Comparison of ENCODE assay signal across 8 cellular contexts in genomic region chr17:39199986-39200879, GRCh38. TPM values are rescaled to one million over a fixed set of nuclear protein-coding genes. Genes with fewer than 3 reads are reported as not detected.
DNase-seq lines count a peak whose midpoint lies in the region; ATAC-seq, FAIRE-seq and TF ChIP-seq lines count a peak whose summit lies in the region.

RPL19 (plus strand) TSS chr17:39200283; CDS start chr17:39200345, 62 bp downstream.

- no peaks in the 10 kb centered on the region for H3K9me3 ChIP-seq in smooth muscle cell (replicated peaks; ENCODE audit: low read depth)

- ATAC-seq in GM18907 (IDR thresholded peaks at IDR 0.05; ENCODE audit: unreplicated experiment) = peak; percentile 57
- peak; percentile 62 for ATAC-seq in HG03196 (IDR thresholded peaks at IDR 0.05; ENCODE audit: unreplicated experiment)
- peak; percentile 27 for ATAC-seq in WTC11

- no peak for FAIRE-seq in bronchial epithelial cell (lab: Jason Lieb, UNC)

- H3K4me3 Mint-ChIP-seq in WTC11 (peak within 1 kb of the TSS; percentile 98), immature natural killer cell (peak within 1 kb of the TSS; percentile 91 to 96 (median 93))

- peak within 1 kb of the TSS; percentile 100 for H3K27ac Mint-ChIP-seq in WTC11
- peak within 1 kb of the TSS; percentile 99 to 100 (median 100) for H3K27ac Mint-ChIP-seq in immature natural killer cell

- peaks cover 36% of the 10 kb centered on the region for H3K4me1 ChIP-seq in smooth muscle cell (ENCODE audit: low read depth)

- POLR2A ChIA-PET in WTC11 (lab: Charles Lee) = interaction anchor here (0.6 to 1.3 kb wide), 12 partner anchors 9 to 614 kb away, joined by 3 to 16 read pairs (median 4); partner anchors contain the start of gene STAC2

- H3K27me3 ChIP-seq in bronchial epithelial cell (ENCODE audit: control insufficient read depth, insufficient read depth, low read length) (no peaks in the 10 kb centered on the region), smooth muscle cell (ENCODE audit: low read depth) (no peaks in the 10 kb centered on the region)

- peaks cover 30% of the 10 kb centered on the region for H3K79me2 ChIP-seq in smooth muscle cell (ENCODE audit: low read depth)

- H3K36me3 ChIP-seq in bronchial epithelial cell (ENCODE audit: control insufficient read depth, insufficient read depth, low read length) (peaks cover 27% of the 10 kb centered on the region), smooth muscle cell (ENCODE audit: low read depth) (peaks cover 9% of the 10 kb centered on the region)

- in situ Hi-C loops in ACHN (cut with HindIII; ENCODE audit: low pct_ligation_motif_present, low pct_unique_long_range_greater_than_20kb, low sequenced_read_pairs) = no loop called here

- H3K36me3 Mint-ChIP-seq in WTC11 (peaks cover 50% of the 10 kb centered on the region), immature natural killer cell (peaks cover 13 to 31% (median 15%) of the 10 kb centered on the region in 3 donors)

- peak; percentile 96 for DNase-seq in ACHN
- peak; percentile 95 for DNase-seq in NCI-H345 (lab: John Stamatoyannopoulos, UW)
- peak; percentile 83 for DNase-seq in WTC11 (ENCODE audit: low spot score)
- peak; percentile 86 for DNase-seq in bronchial epithelial cell (ENCODE audit: low read depth)
- peak; percentile 92 to 95 (median 94) for DNase-seq in immature natural killer cell
- DNase-seq in smooth muscle cell (lab: John Stamatoyannopoulos, UW; ENCODE audit: unreplicated experiment) = peak; percentile 70

- H3K4me1 Mint-ChIP-seq in WTC11 = peaks cover 44% of the 10 kb centered on the region
- peaks cover 57 to 64% of the 10 kb centered on the region in 2 donors for H3K4me1 Mint-ChIP-seq in immature natural killer cell

- TF ChIP-seq CTCF in WTC11 (IDR thresholded peaks at IDR 0.05) (no peak), bronchial epithelial cell (IDR thresholded peaks at IDR 0.05; ENCODE audit: insufficient read depth, low read length, severe bottlenecking) (no peak), smooth muscle cell (IDR thresholded peaks at IDR 0.05; ENCODE audit: borderline replicate concordance, insufficient read depth, poor library complexity, severe bottlenecking) (no peak)

- peak within 1 kb of the TSS; percentile 99 for H3K27ac ChIP-seq in smooth muscle cell (ENCODE audit: low read depth)

- H2AFZ ChIP-seq in smooth muscle cell (ENCODE audit: low read depth) = peak within 1 kb of the TSS; percentile 97

- H3F3A ChIP-seq in smooth muscle cell (ENCODE audit: low read depth) = peaks cover 31% of the 10 kb centered on the region

- H3K4me3 ChIP-seq in bronchial epithelial cell (ENCODE audit: low read depth, low read length) = peak within 1 kb of the TSS; percentile 95
- H3K4me3 ChIP-seq in smooth muscle cell = peak within 1 kb of the TSS; percentile 91

- peak within 1 kb of the TSS; percentile 98 for H3K4me2 ChIP-seq in smooth muscle cell

- WGBS in smooth muscle cell (ENCODE audit: low lambda C conversion rate) = under 1% methylated on average over 53 of the region's 56 CpGs

- peaks cover 36% of the 10 kb centered on the region for H4K20me1 ChIP-seq in smooth muscle cell (ENCODE audit: low read depth)

- peak within 1 kb of the TSS; percentile 100 for H3K9ac ChIP-seq in smooth muscle cell (ENCODE audit: low read depth)

- H3K9me3 Mint-ChIP-seq in WTC11 = no peaks in the 10 kb centered on the region
- H3K9me3 Mint-ChIP-seq in immature natural killer cell = no peaks in the 10 kb centered on the region

- H3K27me3 Mint-ChIP-seq in WTC11 (ENCODE audit: low read depth) (no peaks in the 10 kb centered on the region; the same call in 1 of the 2 replicates), immature natural killer cell (ENCODE audit: low read depth in 3 of 3) (peaks cover 10 to 16% (median 15%) of the 10 kb centered on the region in 3 donors)

- CTCF ChIA-PET in WTC11 (lab: Charles Lee) = interaction anchor here (0.5 to 2.2 kb wide), 14 partner anchors 12 to 774 kb away, joined by 3 to 25 read pairs (median 8); partner anchors contain the start of gene STAC2

TF ChIP-seq in WTC11, 78 proteins besides CTCF, POLR2A, EP300 and RAD21 (continues in another document):
- TF ChIP-seq JAZF1 (CRISPR knock-in tag; IDR thresholded peaks at IDR 0.05) (no peak), NR1H2 (CRISPR knock-in tag; IDR thresholded peaks at IDR 0.05) (0 out of 2 replicates have a peak, but pooled peaks have one; percentile 30), ARID4B (CRISPR knock-in tag; IDR thresholded peaks at IDR 0.05; ENCODE audit: borderline replicate concordance) (peak; percentile 51; the same call in 1 of the 2 replicates), ZNF425 (CRISPR knock-in tag; conservative IDR thresholded peaks at IDR 0.05) (no peak), ZNF263 (CRISPR knock-in tag; IDR thresholded peaks at IDR 0.05; ENCODE audit: low read depth) (no peak), JUN (CRISPR knock-in tag; IDR thresholded peaks at IDR 0.05) (peak; percentile 73; the same call in 1 of the 2 replicates), ZNF317 (CRISPR knock-in tag; IDR thresholded peaks at IDR 0.05; ENCODE audit: borderline replicate concordance, low read depth) (no peak), ZNF138 (CRISPR knock-in tag; conservative IDR thresholded peaks at IDR 0.05) (no peak), ZNF219 (CRISPR knock-in tag; IDR thresholded peaks at IDR 0.05; ENCODE audit: borderline replicate concordance) (no peak), IRF2 (CRISPR knock-in tag; IDR thresholded peaks at IDR 0.05; ENCODE audit: borderline replicate concordance, low read depth) (no peak), ZBTB21 (CRISPR knock-in tag; IDR thresholded peaks at IDR 0.05; ENCODE audit: borderline replicate concordance) (no peak), TEAD4 (CRISPR knock-in tag; IDR thresholded peaks at IDR 0.05) (0 out of 2 replicates have a peak, but pooled peaks have one; percentile 24), SP1 (CRISPR knock-in tag; conservative IDR thresholded peaks at IDR 0.05) (0 out of 2 replicates have a peak, but pooled peaks have one; percentile 41), CREB1 (CRISPR knock-in tag; IDR thresholded peaks at IDR 0.05) (no peak), ZBTB43 (CRISPR knock-in tag; IDR thresholded peaks at IDR 0.05) (0 out of 2 replicates have a peak, but pooled peaks have one; percentile 40)

RNA-seq across cellular contexts. Expression of gene RPL19, which starts in this region (rescaled TPM):
- total RNA-seq in WTC11 (2021) = 1,970 to 2,019 TPM (median 2,012 TPM) in 3 replicates
- total RNA-seq in bronchial epithelial cell = 2,288 and 3,067 TPM in 2 replicates
- 1,000 to 10,000 TPM; 1,129 to 1,798 (median 1,451) TPM for polyA plus RNA-seq in immature natural killer cell
- total RNA-seq in smooth muscle cell = 2,264 and 2,675 TPM in 2 replicates
- 818 and 934 TPM in 2 replicates for polyA plus RNA-seq in smooth muscle cell

Comparison
In these comparisons a context has a peak if more than half of its experiments do, and no peak if none do; other contexts are left out.
1. Peak in every context shown above with its lines: DNase-seq, ATAC-seq, H3K4me3 ChIP-seq and H3K27ac ChIP-seq.